19 cellular contexts compared by ENCODE assay signal in the genomic region with DNA sequence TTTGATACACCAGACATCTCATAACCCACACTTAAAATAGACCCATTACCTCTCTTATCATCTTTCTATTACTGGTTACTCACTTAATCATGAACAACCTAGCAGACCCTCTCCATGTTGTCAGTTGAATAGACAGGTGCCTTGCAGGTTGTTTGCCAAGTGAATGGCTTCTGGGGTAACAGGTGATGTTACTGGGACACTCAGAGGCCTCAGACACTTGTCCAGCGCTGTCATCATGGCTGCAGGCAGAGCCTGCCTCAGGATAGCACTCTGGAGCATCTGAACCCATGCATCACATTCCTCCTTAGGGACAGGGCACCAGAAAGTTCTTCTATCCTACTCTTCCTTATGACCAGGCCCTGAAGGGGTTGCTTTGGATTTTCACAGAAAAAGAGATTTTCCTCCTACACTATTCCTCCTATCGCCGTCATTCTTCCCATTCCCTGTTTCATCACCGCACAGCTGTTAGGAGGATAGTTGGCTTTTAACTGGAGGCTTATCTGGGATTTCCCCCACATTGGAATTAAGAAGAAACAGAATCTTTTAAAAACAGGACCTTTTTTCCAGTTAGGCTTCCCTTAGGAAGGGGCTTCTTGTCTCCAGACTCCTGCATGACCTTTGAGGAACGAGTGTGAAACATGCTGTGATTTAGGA.
"Had no signal": no experiment of that assay in that cellular context is flagged by ENCODE, and none has a peak within 500 bp of the region (broad histone marks: within the 10 kb centered on the region; RNA-seq: fewer than 3 reads in every experiment).

No MANE protein-coding gene starts in this region.

- H3K27me3 Mint-ChIP-seq: effector memory CD8-positive, alpha-beta T cell; natural killer cell treated with Interleukin-12 subunit alpha and Interleukin-12 subunit beta and Interleukin-15 and Interleukin-18, amount 100 ng/mL, for 72 hours; progenitor cell of endocrine pancreas; stimulated activated memory B cell treated with anti-CD40 and anti-IgM and Interleukin-4, amounts not matched to agents 10 μg/mL and 1 μg/mL and 100 μg/mL, for 72 hours; stimulated activated naive CD8-positive, alpha-beta T cell treated with anti-CD3 and anti-CD28 coated beads, Interleukin-15, Interleukin-2, amounts not matched to agents 100 ng/mL and 50 ng/mL, for 24 hours had no signal

- DNase-seq: effector memory CD8-positive, alpha-beta T cell; foreskin keratinocyte; head of caudate nucleus; left colon; mammary epithelial cell; mucosa of descending colon; occipital lobe; pancreas; right cardiac atrium; stimulated activated CD4-positive, alpha-beta T cell treated with anti-CD3 and anti-CD28 coated beads, Interleukin-4, amount 100 ng/mL, for 1 hour; testis; transverse colon had no signal

- H3K4me1 Mint-ChIP-seq: stimulated activated memory B cell treated with anti-CD40 and anti-IgM and Interleukin-4, amounts not matched to agents 10 μg/mL and 1 μg/mL and 100 μg/mL, for 72 hours had no signal

- H3K9me3 ChIP-seq: esophagus muscularis mucosa, mucosa of descending colon, pancreas, testis, transverse colon had no signal

- H2AFZ ChIP-seq: hepatocyte had no signal

- H3K27ac Mint-ChIP-seq: effector memory CD8-positive, alpha-beta T cell; natural killer cell treated with Interleukin-12 subunit alpha and Interleukin-12 subunit beta and Interleukin-15 and Interleukin-18, amount 100 ng/mL, for 72 hours; progenitor cell of endocrine pancreas; stimulated activated memory B cell treated with anti-CD40 and anti-IgM and Interleukin-4, amounts not matched to agents 10 μg/mL and 1 μg/mL and 100 μg/mL, for 72 hours; stimulated activated naive CD8-positive, alpha-beta T cell treated with anti-CD3 and anti-CD28 coated beads, Interleukin-15, Interleukin-2, amounts not matched to agents 100 ng/mL and 50 ng/mL, for 24 hours had no signal

- H3K9me3 Mint-ChIP-seq: effector memory CD8-positive, alpha-beta T cell; natural killer cell treated with Interleukin-12 subunit alpha and Interleukin-12 subunit beta and Interleukin-15 and Interleukin-18, amount 100 ng/mL, for 72 hours; stimulated activated memory B cell treated with anti-CD40 and anti-IgM and Interleukin-4, amounts not matched to agents 10 μg/mL and 1 μg/mL and 100 μg/mL, for 72 hours; stimulated activated naive CD8-positive, alpha-beta T cell treated with anti-CD3 and anti-CD28 coated beads, Interleukin-15, Interleukin-2, amounts not matched to agents 100 ng/mL and 50 ng/mL, for 24 hours had no signal

- H3K4me3 ChIP-seq: esophagus muscularis mucosa, hepatocyte, mucosa of descending colon, pancreas, testis, transverse colon had no signal

- H3K4me3 Mint-ChIP-seq: effector memory CD8-positive, alpha-beta T cell; natural killer cell treated with Interleukin-12 subunit alpha and Interleukin-12 subunit beta and Interleukin-15 and Interleukin-18, amount 100 ng/mL, for 72 hours; stimulated activated memory B cell treated with anti-CD40 and anti-IgM and Interleukin-4, amounts not matched to agents 10 μg/mL and 1 μg/mL and 100 μg/mL, for 72 hours; stimulated activated naive CD8-positive, alpha-beta T cell treated with anti-CD3 and anti-CD28 coated beads, Interleukin-15, Interleukin-2, amounts not matched to agents 100 ng/mL and 50 ng/mL, for 24 hours had no signal

- H3K36me3 ChIP-seq: esophagus muscularis mucosa, pancreas, transverse colon had no signal

- H3K27ac ChIP-seq: epithelial cell of prostate, esophagus muscularis mucosa, foreskin keratinocyte, hepatocyte, pancreas, testis, transverse colon had no signal

- H3K4me2 ChIP-seq: hepatocyte had no signal

- H3K4me1 ChIP-seq: esophagus muscularis mucosa, pancreas had no signal

- H3K79me2 ChIP-seq: hepatocyte had no signal

- H3K27me3 ChIP-seq: esophagus muscularis mucosa, foreskin keratinocyte, hepatocyte, pancreas, testis, transverse colon had no signal

- H3K36me3 Mint-ChIP-seq: natural killer cell treated with Interleukin-12 subunit alpha and Interleukin-12 subunit beta and Interleukin-15 and Interleukin-18, amount 100 ng/mL, for 72 hours had no signal
